33 cellular contexts compared by ENCODE assay signal in genomic region chr2:15756011-15756550, GRCh38.
"Had no signal": no experiment of that assay in that cellular context is flagged by ENCODE, and none has a peak within 500 bp of the region (broad histone marks: within the 10 kb centered on the region; RNA-seq: fewer than 3 reads in every experiment).

No MANE protein-coding gene starts in this region.

- H3K4me1 ChIP-seq: breast epithelium, esophagus squamous epithelium, gastroesophageal sphincter had no signal

- H3K36me3 ChIP-seq: ascending aorta, breast epithelium, cardiac muscle cell, esophagus squamous epithelium, gastroesophageal sphincter, WERI-Rb-1 had no signal

- H3K27me3 ChIP-seq: ascending aorta, breast epithelium, cardiac muscle cell, esophagus squamous epithelium, gastroesophageal sphincter had no signal

- ATAC-seq: activated CD4-positive, CD25-positive, alpha-beta regulatory T cell treated with anti-CD3 and anti-CD28 coated beads, Interleukin-2, amount 50 U/mL, for 24 hours; activated CD8-positive, alpha-beta T cell treated with anti-CD3 and anti-CD28 coated beads for 36 hours; activated naive CD4-positive, alpha-beta T cell treated with anti-CD3 and anti-CD28 coated beads, Interleukin-2, amount 50 U/mL, for 72 hours; activated T-cell treated with anti-CD3 and anti-CD28 coated beads, Interleukin-2, amount 50 U/mL, for 72 hours; effector memory CD8-positive, alpha-beta T cell; gastroesophageal sphincter; T-cell had no signal

- H3K27ac Mint-ChIP-seq: activated B cell treated with CpG ODN at 0.5 μM for 24 hours; activated CD8-positive, alpha-beta T cell treated with anti-CD3 and anti-CD28 coated beads for 36 hours; activated naive CD4-positive, alpha-beta T cell treated with anti-CD3 and anti-CD28 coated beads, Interleukin-2, amount 10 ng/mL, durations not matched to agents 7 days and 5 days; activated naive CD4-positive, alpha-beta T cell treated with anti-CD3 and anti-CD28 coated beads, Interleukin-2, amount 50 U/mL, for 72 hours; activated naive CD8-positive, alpha-beta T cell treated with anti-CD3 and anti-CD28 coated beads, Interleukin-2, amount 10 ng/mL, durations not matched to agents 7 days and 5 days; activated T-cell treated with anti-CD3 and anti-CD28 coated beads, Interleukin-2, amount 50 U/mL, for 24 hours; activated T-cell treated with anti-CD3 and anti-CD28 coated beads, Interleukin-2, amount 50 U/mL, for 72 hours; brain; effector memory CD8-positive, alpha-beta T cell; T-cell; T-helper 1 cell treated with Interleukin-12 subunit alpha and Interleukin-12 subunit beta and Interleukin-4 antibody, amounts not matched to agents 30 μg/mL and 1 μg/mL, for 36 hours had no signal

- H3K27me3 Mint-ChIP-seq: activated B cell treated with CpG ODN at 0.5 μM for 24 hours; activated naive CD4-positive, alpha-beta T cell treated with anti-CD3 and anti-CD28 coated beads, Interleukin-2, amount 10 ng/mL, durations not matched to agents 7 days and 5 days; activated T-cell treated with anti-CD3 and anti-CD28 coated beads, Interleukin-2, amount 50 U/mL, for 24 hours had no signal

- H3K9me3 ChIP-seq: ascending aorta, breast epithelium, esophagus squamous epithelium had no signal

- DNase-seq: activated B cell treated with CpG ODN at 0.5 μM for 24 hours; activated CD4-positive, alpha-beta T cell treated with anti-CD3 and anti-CD28 coated beads for 48 hours; activated CD4-positive, alpha-beta T cell treated with anti-CD3 and anti-CD28 coated beads, Interleukin-2, amount 50 U/mL, for 1 hour; activated CD4-positive, alpha-beta T cell treated with anti-CD3 and anti-CD28 coated beads, Interleukin-2, amount 50 U/mL, for 48 hours; activated CD8-positive, alpha-beta T cell treated with anti-CD3 and anti-CD28 coated beads for 36 hours; activated gamma-delta T cell; activated naive CD4-positive, alpha-beta T cell; activated naive CD4-positive, alpha-beta T cell treated with anti-CD3 and anti-CD28 coated beads, Interleukin-2, amount 10 ng/mL, durations not matched to agents 7 days and 5 days; activated naive CD8-positive, alpha-beta T cell treated with anti-CD3 and anti-CD28 coated beads, Interleukin-2, amount 10 ng/mL, durations not matched to agents 7 days and 5 days; activated T-cell treated with anti-CD3 and anti-CD28 coated beads for 4 hours; activated T-cell treated with anti-CD3 and anti-CD28 coated beads, Interleukin-2, amount 50 U/mL, for 24 hours; activated T-cell treated with anti-CD3 and anti-CD28 coated beads, Interleukin-2, amount 50 U/mL, for 72 hours; central memory CD4-positive, alpha-beta T cell; cerebellar nuclear complex; cortex of kidney; dermis blood vessel endothelial cell; effector CD4-positive, alpha-beta T cell; effector memory CD8-positive, alpha-beta T cell; esophagus squamous epithelium; foreskin melanocyte; SW 1271; T-cell; T1000; WERI-Rb-1 had no signal

- H3K36me3 Mint-ChIP-seq: activated naive CD4-positive, alpha-beta T cell treated with anti-CD3 and anti-CD28 coated beads, Interleukin-2, amount 10 ng/mL, durations not matched to agents 7 days and 5 days; activated naive CD4-positive, alpha-beta T cell treated with anti-CD3 and anti-CD28 coated beads, Interleukin-2, amount 50 U/mL, for 72 hours; activated naive CD8-positive, alpha-beta T cell treated with anti-CD3 and anti-CD28 coated beads, Interleukin-2, amount 10 ng/mL, durations not matched to agents 7 days and 5 days; brain; T-cell had no signal

- H3K27ac ChIP-seq: ascending aorta, breast epithelium, cardiac muscle cell, epithelial cell of prostate, esophagus squamous epithelium, gastroesophageal sphincter, WERI-Rb-1 had no signal

- H3K9me3 Mint-ChIP-seq: activated B cell treated with CpG ODN at 0.5 μM for 24 hours; activated CD8-positive, alpha-beta T cell treated with anti-CD3 and anti-CD28 coated beads for 36 hours; activated naive CD4-positive, alpha-beta T cell treated with anti-CD3 and anti-CD28 coated beads, Interleukin-2, amount 10 ng/mL, durations not matched to agents 7 days and 5 days; activated naive CD4-positive, alpha-beta T cell treated with anti-CD3 and anti-CD28 coated beads, Interleukin-2, amount 50 U/mL, for 72 hours; activated T-cell treated with anti-CD3 and anti-CD28 coated beads, Interleukin-2, amount 50 U/mL, for 24 hours; activated T-cell treated with anti-CD3 and anti-CD28 coated beads, Interleukin-2, amount 50 U/mL, for 72 hours; effector memory CD8-positive, alpha-beta T cell; T-cell; T-helper 1 cell treated with Interleukin-12 subunit alpha and Interleukin-12 subunit beta and Interleukin-4 antibody, amounts not matched to agents 30 μg/mL and 1 μg/mL, for 36 hours had no signal

- H3K4me3 ChIP-seq: ascending aorta, breast epithelium, cardiac muscle cell, esophagus squamous epithelium, gastroesophageal sphincter had no signal

- H3K4me3 Mint-ChIP-seq: activated B cell treated with CpG ODN at 0.5 μM for 24 hours; activated CD8-positive, alpha-beta T cell treated with anti-CD3 and anti-CD28 coated beads for 36 hours; activated naive CD4-positive, alpha-beta T cell treated with anti-CD3 and anti-CD28 coated beads, Interleukin-2, amount 10 ng/mL, durations not matched to agents 7 days and 5 days; activated naive CD8-positive, alpha-beta T cell treated with anti-CD3 and anti-CD28 coated beads, Interleukin-2, amount 10 ng/mL, durations not matched to agents 7 days and 5 days; activated T-cell treated with anti-CD3 and anti-CD28 coated beads, Interleukin-2, amount 50 U/mL, for 24 hours; activated T-cell treated with anti-CD3 and anti-CD28 coated beads, Interleukin-2, amount 50 U/mL, for 72 hours; brain; effector memory CD8-positive, alpha-beta T cell; T-cell; T-helper 1 cell treated with Interleukin-12 subunit alpha and Interleukin-12 subunit beta and Interleukin-4 antibody, amounts not matched to agents 30 μg/mL and 1 μg/mL, for 36 hours had no signal

- H3K4me1 Mint-ChIP-seq: activated B cell treated with CpG ODN at 0.5 μM for 24 hours; activated naive CD4-positive, alpha-beta T cell treated with anti-CD3 and anti-CD28 coated beads, Interleukin-2, amount 10 ng/mL, durations not matched to agents 7 days and 5 days; activated naive CD8-positive, alpha-beta T cell treated with anti-CD3 and anti-CD28 coated beads, Interleukin-2, amount 10 ng/mL, durations not matched to agents 7 days and 5 days; T-cell had no signal
